9 cellular contexts compared by ENCODE assay signal in the genomic region with DNA sequence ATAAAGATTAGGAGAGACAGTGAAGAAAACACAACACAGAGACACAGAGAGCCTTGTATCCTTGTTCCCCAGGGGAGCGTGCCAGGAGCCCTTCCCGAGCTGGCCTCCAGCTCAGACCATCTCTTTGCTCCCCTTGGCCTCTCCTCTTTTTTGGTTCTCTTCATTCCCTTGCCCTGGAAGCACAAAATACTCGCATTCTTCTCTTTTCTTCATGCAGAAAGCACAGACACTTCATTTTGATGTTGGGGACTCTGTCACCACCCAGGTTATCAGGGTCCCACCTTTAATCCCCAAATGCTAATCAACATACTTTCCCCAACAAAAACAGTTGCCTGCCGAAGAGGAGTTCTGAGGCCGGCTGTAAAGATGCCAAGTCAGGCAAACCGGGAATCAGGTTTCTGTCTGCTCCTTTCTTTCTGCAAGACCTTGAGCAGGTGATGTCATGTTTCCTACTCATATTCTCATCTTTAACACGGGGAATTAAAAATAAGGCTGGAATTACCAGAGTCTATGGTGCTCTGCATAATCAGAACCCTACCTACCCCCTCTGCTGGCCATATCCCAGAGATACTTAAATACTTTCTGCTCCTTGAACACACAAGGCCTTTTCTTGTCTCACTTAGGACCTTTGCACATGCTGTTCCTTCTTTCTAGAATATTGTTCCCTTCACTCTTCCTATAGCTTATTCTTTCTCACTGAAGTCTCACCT. TPM values are rescaled to one million over a fixed set of nuclear protein-coding genes. Genes with fewer than 3 reads are reported as not detected.
DNase-seq lines count a peak whose midpoint lies in the region; ATAC-seq, FAIRE-seq and TF ChIP-seq lines count a peak whose summit lies in the region.
"Had no signal": no experiment of that assay in that cellular context is flagged by ENCODE, and none has a peak within 500 bp of the region (broad histone marks: within the 10 kb centered on the region; RNA-seq: fewer than 3 reads in every experiment).

No MANE protein-coding gene starts in this region.

- WGBS in esophagus squamous epithelium, 2 donors, result 38 to 50% methylated on average over 7 of the region's 7 CpGs

- no peak overlapping the region for H3K27ac Mint-ChIP-seq in glutamatergic neuron (ENCODE audit: unreplicated experiment)
- H3K27ac Mint-ChIP-seq in CD4-positive, alpha-beta T cell, result no peak overlapping the region

- H3K9me3 ChIP-seq in esophagus squamous epithelium, result peaks cover 0 to 20% (median 0%) of the 10 kb centered on the region in 3 donors
- H3K9me3 ChIP-seq in CD4-positive, alpha-beta T cell (ENCODE audit: control insufficient read depth, low read length), result peaks cover 9% of the 10 kb centered on the region

- H3K4me3 Mint-ChIP-seq in glutamatergic neuron (ENCODE audit: unreplicated experiment), result no peak overlapping the region
- H3K4me3 Mint-ChIP-seq in CD4-positive, alpha-beta T cell, result no peak overlapping the region

- intact Hi-C loops in esophagus squamous epithelium (cut with DNase I), result no loop called here
- intact Hi-C loops in CD4-positive, alpha-beta T cell (cut with DNase I, micrococcal nuclease), result no loop called here

- H3K4me3 ChIP-seq in AG09309 (ENCODE audit: control insufficient read depth, low read depth, low read length), result no peak overlapping the region
- no peak overlapping the region for H3K4me3 ChIP-seq in esophagus squamous epithelium

- no peaks in the 10 kb centered on the region for H3K4me1 ChIP-seq in esophagus squamous epithelium

- peaks cover 5% of the 10 kb centered on the region for H3K36me3 Mint-ChIP-seq in glutamatergic neuron (ENCODE audit: unreplicated experiment)
- H3K36me3 Mint-ChIP-seq in CD4-positive, alpha-beta T cell (ENCODE audit: low read depth), result no peaks in the 10 kb centered on the region

- H3K4me1 Mint-ChIP-seq in glutamatergic neuron (ENCODE audit: low read depth, unreplicated experiment), result no peaks in the 10 kb centered on the region
- H3K4me1 Mint-ChIP-seq in CD4-positive, alpha-beta T cell (ENCODE audit: low read depth), result no peaks in the 10 kb centered on the region

- CTCF ChIA-PET in CD4-positive, alpha-beta T cell (lab: Charles Lee), result no interaction called here

- POLR2A ChIA-PET in CD4-positive, alpha-beta T cell (lab: Charles Lee), result no interaction called here

- peak; percentile 33 for DNase-seq in AG09309 (ENCODE audit: low read depth)
- DNase-seq in HCEC 1CT, result peak; percentile 11
- peak; percentile 36 for DNase-seq in RPMI8226
- DNase-seq in glutamatergic neuron, result no peak
- no peak for DNase-seq in esophagus squamous epithelium (lab: John Stamatoyannopoulos, UW)
- DNase-seq in COLO668 (lab: John Stamatoyannopoulos, UW; ENCODE audit: unreplicated experiment), result no peak
- no peak for DNase-seq in urothelium cell line (ENCODE audit: low spot score)
- no peak for DNase-seq in CD4-positive, alpha-beta T cell
- DNase-seq: hypothalamus had no signal

- TF ChIP-seq POLR2A in esophagus squamous epithelium (IDR thresholded peaks at IDR 0.05), result no peak

- ATAC-seq in CD4-positive, alpha-beta T cell (ENCODE audit: poor library complexity), result no peak

- no peak for FAIRE-seq in urothelium cell line (lab: Jason Lieb, UNC)

- H3K27ac ChIP-seq in esophagus squamous epithelium, result no peak overlapping the region
- H3K27ac ChIP-seq in CD4-positive, alpha-beta T cell (ENCODE audit: low read depth, low read length), result no peak overlapping the region

- no peaks in the 10 kb centered on the region for H3K27me3 Mint-ChIP-seq in glutamatergic neuron (ENCODE audit: unreplicated experiment)
- peaks cover 11% of the 10 kb centered on the region for H3K27me3 Mint-ChIP-seq in CD4-positive, alpha-beta T cell

- peaks cover 0 to 14% (median 0%) of the 10 kb centered on the region in 4 donors for H3K27me3 ChIP-seq in esophagus squamous epithelium
- H3K27me3 ChIP-seq in CD4-positive, alpha-beta T cell (ENCODE audit: control insufficient read depth, insufficient read depth, low read length), result no peaks in the 10 kb centered on the region

- peak; percentile 52 for TF ChIP-seq CTCF in AG09309 (IDR thresholded peaks at IDR 0.05; ENCODE audit: control insufficient read depth, insufficient read depth, low read depth, low read length, missing control alignments)
- peak; percentile 41 for TF ChIP-seq CTCF in glutamatergic neuron (IDR thresholded peaks at IDR 0.05; ENCODE audit: partially characterized antibody, unreplicated experiment)
- TF ChIP-seq CTCF in esophagus squamous epithelium (IDR thresholded peaks at IDR 0.05), result peak in 2 of 6 experiments; percentile 28 to 31
- TF ChIP-seq CTCF in CD4-positive, alpha-beta T cell (IDR thresholded peaks at IDR 0.05), result no peak

- no peaks in the 10 kb centered on the region for H3K36me3 ChIP-seq in esophagus squamous epithelium

- peaks cover 3% of the 10 kb centered on the region for H3K9me3 Mint-ChIP-seq in glutamatergic neuron (ENCODE audit: unreplicated experiment)
- H3K9me3 Mint-ChIP-seq in CD4-positive, alpha-beta T cell, result no peaks in the 10 kb centered on the region

RNA-seq across cellular contexts. Expression of a gene that starts 21.7 kb away (rescaled TPM):
- total RNA-seq in glutamatergic neuron (ENCODE audit: unreplicated experiment) (not detected), esophagus squamous epithelium (not detected)
- total RNA-seq in CD4-positive, alpha-beta T cell, result not detected

Comparison
In these comparisons a context has a peak if more than half of its experiments do, and no peak if none do; other contexts are left out.
1. DNase-seq: peak in AG09309 (single experiment), HCEC 1CT (single experiment) and RPMI8226 (single experiment); none in glutamatergic neuron (single experiment), esophagus squamous epithelium (single experiment), COLO668 (single experiment), urothelium cell line (single experiment) and CD4-positive, alpha-beta T cell (0 of 10).